8 cellular contexts compared by ENCODE assay signal in the genomic region with DNA sequence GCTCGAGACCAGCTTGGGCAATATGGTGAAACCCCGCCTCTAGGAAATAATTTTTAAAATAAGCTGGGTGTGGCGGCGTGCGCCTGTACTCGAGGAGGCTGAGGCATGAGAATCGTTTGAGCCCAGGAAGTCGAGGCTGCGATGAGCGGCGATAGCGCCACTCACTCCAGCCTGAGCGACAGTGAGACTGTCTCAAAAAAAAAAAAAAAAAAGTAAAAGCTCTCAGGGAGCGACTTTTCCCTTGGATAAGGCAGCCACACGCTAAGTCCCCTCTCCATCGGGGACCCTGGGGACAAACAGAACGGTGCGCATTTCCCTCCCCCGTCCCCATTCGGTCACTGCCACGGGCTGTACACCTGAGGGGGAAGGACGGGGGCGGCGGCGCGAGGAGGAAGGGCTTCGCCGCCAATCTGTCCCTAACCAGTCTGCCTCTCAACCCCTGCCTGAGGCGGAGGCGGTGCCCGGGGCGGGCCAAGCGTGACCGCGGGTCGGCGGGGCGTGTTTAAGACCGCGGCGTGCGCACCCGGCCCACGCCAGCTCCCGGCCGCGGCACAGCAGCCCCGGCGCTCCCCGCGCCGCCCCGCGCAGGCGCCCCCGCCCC. TPM values are rescaled to one million over a fixed set of nuclear protein-coding genes. Genes with fewer than 3 reads are reported as not detected.
DNase-seq lines count a peak whose midpoint lies in the region; ATAC-seq, FAIRE-seq and TF ChIP-seq lines count a peak whose summit lies in the region.

A gene (plus strand): TSS at position 531 of the 601 bp plus-strand sequence. CDS start 107 bp downstream, outside the sequence.

- intact Hi-C loops in adrenal gland (cut with DNase I): no loop called here
- intact Hi-C loops in left cardiac atrium (cut with DNase I): no loop called here
- intact Hi-C loops in prostate gland (cut with DNase I): loop anchor here (2.0 kb wide), 1 partner anchor 39 kb away; no protein-coding TSS in a partner anchor
- intact Hi-C loops in vagina (cut with DNase I): no loop called here

- ATAC-seq in HG03521 (IDR thresholded peaks at IDR 0.05; ENCODE audit: unreplicated experiment): peak; percentile 62
- ATAC-seq in left cardiac atrium: peak; percentile 81 to 87

- TF ChIP-seq POLR2A in adrenal gland (IDR thresholded peaks at IDR 0.05): peak in 1 of 2 donors; percentile 84
- TF ChIP-seq POLR2A in prostate gland (IDR thresholded peaks at IDR 0.05): peak; percentile 59
- TF ChIP-seq POLR2A in vagina (IDR thresholded peaks at IDR 0.05): no peak

- H3K4me1 ChIP-seq in adrenal gland (replicated peaks in 1 of 2) (peaks cover 5 to 33% of the 10 kb centered on the region in 2 donors), prostate gland (replicated peaks) (peaks cover 10% of the 10 kb centered on the region), vagina (peaks cover 27% of the 10 kb centered on the region)

- no peak for TF ChIP-seq CTCF in AG10803 (conservative IDR thresholded peaks at IDR 0.05; ENCODE audit: low read length)
- no peak for TF ChIP-seq CTCF in adrenal gland (IDR thresholded peaks at IDR 0.05)
- TF ChIP-seq CTCF in prostate gland (IDR thresholded peaks at IDR 0.05): no peak
- TF ChIP-seq CTCF in vagina (IDR thresholded peaks at IDR 0.05): no peak

- no peaks in the 10 kb centered on the region for H3K27me3 ChIP-seq in adrenal gland
- H3K27me3 ChIP-seq in prostate gland (replicated peaks; ENCODE audit: insufficient read depth): no peaks in the 10 kb centered on the region
- no peaks in the 10 kb centered on the region for H3K27me3 ChIP-seq in vagina

- H3K36me3 ChIP-seq in adrenal gland (replicated peaks in 1 of 2) (no peaks in the 10 kb centered on the region), prostate gland (no peaks in the 10 kb centered on the region), vagina (no peaks in the 10 kb centered on the region)

- H3K4me3 ChIP-seq in AG10803 (ENCODE audit: low read length): peak within 1 kb of the TSS; percentile 73
- peak within 1 kb of the TSS; percentile 21 to 80 (median 65) for H3K4me3 ChIP-seq in adrenal gland
- peak within 1 kb of the TSS; percentile 53 to 55 for H3K4me3 ChIP-seq in prostate gland
- H3K4me3 ChIP-seq in vagina: peak within 1 kb of the TSS; percentile 61 to 75

- peak within 1 kb of the TSS; percentile 69 to 95 (median 78) for H3K27ac ChIP-seq in adrenal gland
- peak within 1 kb of the TSS; percentile 83 to 86 for H3K27ac ChIP-seq in prostate gland
- peak within 1 kb of the TSS; percentile 64 for H3K27ac ChIP-seq in vagina

- 4 to 13% (median 7%) methylated on average over 30 to 56 of the region's 56 CpGs for WGBS in adrenal gland, 4 donors
- 15% methylated on average over 47 of the region's 56 CpGs for WGBS in prostate gland

- H3K9me3 ChIP-seq in adrenal gland (replicated peaks in 1 of 3) (no peaks in the 10 kb centered on the region), prostate gland (no peaks in the 10 kb centered on the region), vagina (no peaks in the 10 kb centered on the region)

- peak; percentile 66 for FAIRE-seq in GM19239 (lab: Jason Lieb, UNC)

- peak; percentile 52 for DNase-seq in AG10803 (ENCODE audit: low read depth)
- peak; percentile 80 for DNase-seq in GM19239 (ENCODE audit: insufficient read length, low spot score)
- peak; percentile 39 for DNase-seq in SW480 (ENCODE audit: low spot score)
- DNase-seq in adrenal gland: peak; percentile 79 to 88 (median 86)
- peak; percentile 88 for DNase-seq in left cardiac atrium
- peak; percentile 79 for DNase-seq in prostate gland (ENCODE audit: low spot score)
- DNase-seq in vagina (ENCODE audit: extremely low spot score in 2 of 2): no peak

RNA-seq across cellular contexts. Expression of the gene that starts here (rescaled TPM):
- total RNA-seq in adrenal gland (10 to 100 TPM; 18.5 to 47.6 (median 26.3) TPM), left cardiac atrium (10 to 100 TPM; 58.8 to 65.2 TPM), prostate gland (100 to 1,000 TPM; 228 to 266 TPM), vagina (2.0 TPM)
- polyA plus RNA-seq in adrenal gland: 10 to 100 TPM; 17.0 to 49.1 (median 31.8) TPM

Comparison
In these comparisons a context has a peak if more than half of its experiments do, and no peak if none do; other contexts are left out.
1. DNase-seq: peak in AG10803 (single experiment), GM19239 (single experiment), SW480 (single experiment), adrenal gland (7 of 7), left cardiac atrium (single experiment) and prostate gland (single experiment); none in vagina (0 of 2).
2. Peak in every context shown above with its lines, with median percentiles within 50 percentile points of each other: H3K4me3 ChIP-seq and H3K27ac ChIP-seq.